Comparison of ENCODE assay signal across 1 cellular context in the genomic region with DNA sequence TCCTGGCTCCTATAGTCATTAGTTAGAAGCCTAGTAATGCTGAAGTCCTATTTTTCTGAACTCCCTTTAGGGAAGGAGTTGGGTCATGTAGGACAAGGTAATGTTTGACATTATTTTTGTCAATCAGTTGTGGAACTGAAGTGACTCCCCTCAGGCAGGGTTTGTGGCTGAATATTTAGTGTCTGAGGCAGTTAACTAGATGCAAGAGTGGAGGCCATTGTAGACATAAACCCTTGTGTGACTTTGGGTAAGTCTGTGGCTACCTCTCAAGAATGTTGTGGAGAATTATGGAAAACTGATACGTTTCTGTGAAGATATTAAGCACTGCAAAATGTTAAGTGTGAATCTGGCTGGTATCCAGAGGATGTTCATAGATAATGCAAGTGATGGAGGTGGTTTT.
TF ChIP-seq lines count a peak whose summit lies in the region.

No MANE protein-coding gene starts in this region.

TF ChIP-seq in HCT116, 20 proteins besides CTCF, POLR2A, EP300 and RAD21 (continued from another document):
- TF ChIP-seq, protein P1, sequence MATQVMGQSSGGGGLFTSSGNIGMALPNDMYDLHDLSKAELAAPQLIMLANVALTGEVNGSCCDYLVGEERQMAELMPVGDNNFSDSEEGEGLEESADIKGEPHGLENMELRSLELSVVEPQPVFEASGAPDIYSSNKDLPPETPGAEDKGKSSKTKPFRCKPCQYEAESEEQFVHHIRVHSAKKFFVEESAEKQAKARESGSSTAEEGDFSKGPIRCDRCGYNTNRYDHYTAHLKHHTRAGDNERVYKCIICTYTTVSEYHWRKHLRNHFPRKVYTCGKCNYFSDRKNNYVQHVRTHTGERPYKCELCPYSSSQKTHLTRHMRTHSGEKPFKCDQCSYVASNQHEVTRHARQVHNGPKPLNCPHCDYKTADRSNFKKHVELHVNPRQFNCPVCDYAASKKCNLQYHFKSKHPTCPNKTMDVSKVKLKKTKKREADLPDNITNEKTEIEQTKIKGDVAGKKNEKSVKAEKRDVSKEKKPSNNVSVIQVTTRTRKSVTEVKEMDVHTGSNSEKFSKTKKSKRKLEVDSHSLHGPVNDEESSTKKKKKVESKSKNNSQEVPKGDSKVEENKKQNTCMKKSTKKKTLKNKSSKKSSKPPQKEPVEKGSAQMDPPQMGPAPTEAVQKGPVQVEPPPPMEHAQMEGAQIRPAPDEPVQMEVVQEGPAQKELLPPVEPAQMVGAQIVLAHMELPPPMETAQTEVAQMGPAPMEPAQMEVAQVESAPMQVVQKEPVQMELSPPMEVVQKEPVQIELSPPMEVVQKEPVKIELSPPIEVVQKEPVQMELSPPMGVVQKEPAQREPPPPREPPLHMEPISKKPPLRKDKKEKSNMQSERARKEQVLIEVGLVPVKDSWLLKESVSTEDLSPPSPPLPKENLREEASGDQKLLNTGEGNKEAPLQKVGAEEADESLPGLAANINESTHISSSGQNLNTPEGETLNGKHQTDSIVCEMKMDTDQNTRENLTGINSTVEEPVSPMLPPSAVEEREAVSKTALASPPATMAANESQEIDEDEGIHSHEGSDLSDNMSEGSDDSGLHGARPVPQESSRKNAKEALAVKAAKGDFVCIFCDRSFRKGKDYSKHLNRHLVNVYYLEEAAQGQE (IDR thresholded peaks at IDR 0.05; ENCODE audit: low read depth): no peak
TF ChIP-seq in HCT116: peak in this region for 0.
